Comparison of ENCODE assay signal across 29 cellular contexts in genomic region chr3:148911173-148911572, GRCh38. TPM values are rescaled to one million over a fixed set of nuclear protein-coding genes. Genes with fewer than 3 reads are reported as not detected.
A peak's percentile ranks its signal among the peaks of the same experiment; 100 is the strongest.
DNase-seq lines count a peak whose midpoint lies in the region; ATAC-seq, FAIRE-seq and TF ChIP-seq lines count a peak whose summit lies in the region.
"Had no signal": no experiment of that assay in that cellular context is flagged by ENCODE, and none has a peak within 500 bp of the region (broad histone marks: within the 10 kb centered on the region; RNA-seq: fewer than 3 reads in every experiment).

No MANE protein-coding gene starts in this region.

- in situ Hi-C loops in Caki2 (cut with HindIII; ENCODE audit: low pct_unique_long_range_greater_than_20kb, low sequenced_read_pairs): no loop called here

- no peaks in the 10 kb centered on the region for H3K9me2 ChIP-seq in HCT116 (ENCODE audit: insufficient read depth)

- H3K27ac ChIP-seq in HCT116 (ENCODE audit: low read depth, low read length): no peak overlapping the region
- no peak overlapping the region for H3K27ac ChIP-seq in naive thymus-derived CD4-positive, alpha-beta T cell (ENCODE audit: low read depth, low read length)
- H3K27ac ChIP-seq: left lung, right atrium auricular region, spleen, suprapubic skin, VCaP had no signal

- H3K4me1 ChIP-seq in HCT116 (ENCODE audit: control insufficient read depth in 1 of 2, insufficient read depth in 2 of 2, low read length in 2 of 2): peaks cover 0 to 8% of the 10 kb centered on the region in 2 experiments; a peak in 2 of 4 replicates
- no peaks in the 10 kb centered on the region for H3K4me1 ChIP-seq in naive thymus-derived CD4-positive, alpha-beta T cell (ENCODE audit: control insufficient read depth in 2 of 2, insufficient read depth in 2 of 2, low read length in 2 of 2)
- H3K4me1 ChIP-seq: BE2C, left lung, right atrium auricular region, spleen, suprapubic skin had no signal

- DNase-seq in Caki2 (ENCODE audit: low read depth) (peak; percentile 19), HCT116 (ENCODE audit: low read depth, low spot score) (peak; percentile 12), WTC11 (ENCODE audit: low spot score) (no peak), dermis blood vessel endothelial cell (no peak)
- DNase-seq in stimulated activated naive CD4-positive, alpha-beta T cell treated with Interleukin-2 at 50 U/mL for 16 hours (lab: John Stamatoyannopoulos, UW): no peak
- DNase-seq in activated effector memory CD4-positive, alpha-beta T cell treated with Interleukin-2 at 50 U/mL for 16 hours: no peak
- DNase-seq in naive thymus-derived CD4-positive, alpha-beta T cell: no peak
- DNase-seq: activated CD4-positive, alpha-beta T cell treated with anti-CD3 and anti-CD28 coated beads, Interleukin-2, amount 10 ng/mL, durations not matched to agents 24 days and 14 days; activated naive CD4-positive, alpha-beta T cell treated with anti-CD3 and anti-CD28 coated beads for 36 hours; activated T-cell treated with anti-CD3 and anti-CD28 coated beads, Interleukin-2, amount 50 U/mL, for 48 hours; DMS79 treated with DMSO at 0.1 percent for 48 hours; H9; left lung; naive thymus-derived CD8-positive, alpha-beta T cell; NCI-H1694 treated with DMSO at 0.1 percent for 48 hours; NCI-H748 treated with DMSO at 0.1 percent for 48 hours; spleen; stimulated activated CD4-positive, alpha-beta T cell treated with anti-CD3 and anti-CD28 coated beads, Interleukin-2, amount 100 ng/mL, for 48 hours had no signal

- H3K27me3 ChIP-seq in HCT116 (ENCODE audit: insufficient read depth, low read length): no peaks in the 10 kb centered on the region
- H3K27me3 ChIP-seq in naive thymus-derived CD4-positive, alpha-beta T cell (ENCODE audit: control insufficient read depth in 2 of 2, insufficient read depth in 2 of 2, low read length in 2 of 2): no peaks in the 10 kb centered on the region
- H3K27me3 ChIP-seq: BE2C, left lung, right atrium auricular region, suprapubic skin had no signal

- no peak for TF ChIP-seq CTCF in HCT116 (IDR thresholded peaks at IDR 0.05 in 2 of 3, conservative IDR thresholded peaks at IDR 0.05 in 1 of 3; ENCODE audit: borderline replicate concordance in 1 of 3, insufficient read depth in 1 of 3, low read depth in 2 of 3, low read length in 2 of 3)
- no peak for TF ChIP-seq CTCF in WTC11 (IDR thresholded peaks at IDR 0.05)

- no peaks in the 10 kb centered on the region for H3K9me3 ChIP-seq in HCT116 (ENCODE audit: control insufficient read depth in 1 of 2, insufficient read depth in 1 of 2, low read depth in 1 of 2, low read length in 2 of 2)
- H3K9me3 ChIP-seq in naive thymus-derived CD4-positive, alpha-beta T cell (ENCODE audit: control insufficient read depth in 2 of 3, low read length in 3 of 3): no peaks in the 10 kb centered on the region
- H3K9me3 ChIP-seq: BE2C, left lung, right atrium auricular region, spleen, suprapubic skin had no signal

- no peaks in the 10 kb centered on the region for H3K36me3 ChIP-seq in HCT116 (ENCODE audit: control insufficient read depth in 1 of 2, insufficient read depth in 2 of 2, low read length in 2 of 2)
- no peaks in the 10 kb centered on the region for H3K36me3 ChIP-seq in naive thymus-derived CD4-positive, alpha-beta T cell (ENCODE audit: control insufficient read depth in 2 of 3, insufficient read depth in 3 of 3, low read length in 3 of 3)
- H3K36me3 ChIP-seq: BE2C, left lung, right atrium auricular region, spleen, suprapubic skin had no signal

- H3K9me3 Mint-ChIP-seq in WTC11: no peaks in the 10 kb centered on the region
- no peaks in the 10 kb centered on the region for H3K9me3 Mint-ChIP-seq in naive thymus-derived CD4-positive, alpha-beta T cell
- H3K9me3 Mint-ChIP-seq: activated CD4-positive, alpha-beta T cell treated with anti-CD3 and anti-CD28 coated beads, Interleukin-2, amount 10 ng/mL, durations not matched to agents 24 days and 14 days; activated naive CD4-positive, alpha-beta T cell treated with anti-CD3 and anti-CD28 coated beads for 36 hours; H9; mesothelial cell of epicardium; naive thymus-derived CD8-positive, alpha-beta T cell; stimulated activated effector memory CD8-positive, alpha-beta T cell treated with anti-CD3 and anti-CD28 coated beads, Interleukin-12 subunit alpha, Interleukin-12 subunit beta, amount 100 ng/mL, for 72 hours; T-helper 2 cell treated with Interferon-gamma antibody and Interleukin-4, amounts not matched to agents 5 μg/mL and 100 μg/mL, for 36 hours had no signal

- H2AFZ ChIP-seq in HCT116 (ENCODE audit: low read depth, low read length, poor library complexity, severe bottlenecking): peak overlapping the region; percentile 14

- H3K79me2 ChIP-seq in HCT116 (ENCODE audit: insufficient read depth, low read length): no peaks in the 10 kb centered on the region

- no peak for TF ChIP-seq RAD21 in HCT116 (IDR thresholded peaks at IDR 0.05; ENCODE audit: low read depth)

- CTCF ChIA-PET in HCT116 (lab: Charles Lee): no interaction called here
- CTCF ChIA-PET in WTC11 (lab: Charles Lee): no interaction called here
- CTCF ChIA-PET in naive thymus-derived CD4-positive, alpha-beta T cell (lab: Charles Lee): no interaction called here

- TF ChIP-seq POLR2A in HCT116 (IDR thresholded peaks at IDR 0.05; ENCODE audit: borderline replicate concordance, extremely low read depth, insufficient read depth, insufficient read length): no peak

- H3K27ac Mint-ChIP-seq in WTC11: no peak overlapping the region
- no peak overlapping the region for H3K27ac Mint-ChIP-seq in naive thymus-derived CD4-positive, alpha-beta T cell
- H3K27ac Mint-ChIP-seq: activated CD4-positive, alpha-beta T cell treated with anti-CD3 and anti-CD28 coated beads, Interleukin-2, amount 10 ng/mL, durations not matched to agents 24 days and 14 days; activated naive CD4-positive, alpha-beta T cell treated with anti-CD3 and anti-CD28 coated beads for 36 hours; mesothelial cell of epicardium; naive thymus-derived CD8-positive, alpha-beta T cell; stimulated activated effector memory CD8-positive, alpha-beta T cell treated with anti-CD3 and anti-CD28 coated beads, Interleukin-12 subunit alpha, Interleukin-12 subunit beta, amount 100 ng/mL, for 72 hours; T-helper 2 cell treated with Interferon-gamma antibody and Interleukin-4, amounts not matched to agents 5 μg/mL and 100 μg/mL, for 36 hours had no signal

- H3K4me1 Mint-ChIP-seq in WTC11: peaks cover 5% of the 10 kb centered on the region; the same call in 1 of the 2 replicates
- no peaks in the 10 kb centered on the region for H3K4me1 Mint-ChIP-seq in naive thymus-derived CD4-positive, alpha-beta T cell
- H3K4me1 Mint-ChIP-seq: activated CD4-positive, alpha-beta T cell treated with anti-CD3 and anti-CD28 coated beads, Interleukin-2, amount 10 ng/mL, durations not matched to agents 24 days and 14 days; mesothelial cell of epicardium; naive thymus-derived CD8-positive, alpha-beta T cell; stimulated activated effector memory CD8-positive, alpha-beta T cell treated with anti-CD3 and anti-CD28 coated beads, Interleukin-12 subunit alpha, Interleukin-12 subunit beta, amount 100 ng/mL, for 72 hours had no signal

- no peaks in the 10 kb centered on the region for H3K27me3 Mint-ChIP-seq in WTC11 (ENCODE audit: low read depth)
- peaks cover 0 to 41% (median 39%) of the 10 kb centered on the region in 5 donors for H3K27me3 Mint-ChIP-seq in naive thymus-derived CD4-positive, alpha-beta T cell

- peak; percentile 24 for FAIRE-seq in islet of Langerhans (lab: Jason Lieb, UNC)
- FAIRE-seq: endometrium, GM12892 had no signal

- H4K20me1 ChIP-seq in HCT116 (ENCODE audit: insufficient read depth): no peaks in the 10 kb centered on the region

- intact Hi-C loops in HCT116 (cut with micrococcal nuclease): no loop called here
- intact Hi-C loops in naive thymus-derived CD4-positive, alpha-beta T cell (cut with micrococcal nuclease): no loop called here

- no peak overlapping the region for H3K4me3 Mint-ChIP-seq in WTC11
- no peak overlapping the region for H3K4me3 Mint-ChIP-seq in naive thymus-derived CD4-positive, alpha-beta T cell
- H3K4me3 Mint-ChIP-seq: activated CD4-positive, alpha-beta T cell treated with anti-CD3 and anti-CD28 coated beads, Interleukin-2, amount 10 ng/mL, durations not matched to agents 24 days and 14 days; activated naive CD4-positive, alpha-beta T cell treated with anti-CD3 and anti-CD28 coated beads for 36 hours; H9; mesothelial cell of epicardium; naive thymus-derived CD8-positive, alpha-beta T cell; stimulated activated effector memory CD8-positive, alpha-beta T cell treated with anti-CD3 and anti-CD28 coated beads, Interleukin-12 subunit alpha, Interleukin-12 subunit beta, amount 100 ng/mL, for 72 hours; T-helper 2 cell treated with Interferon-gamma antibody and Interleukin-4, amounts not matched to agents 5 μg/mL and 100 μg/mL, for 36 hours had no signal

- BruUV-seq in HCT116 (replicated peaks; lab: Mats Ljungman, UMichigan): no TSS peak

- 0 out of 2 replicates have a peak, but pooled peaks have one; percentile 42 for ATAC-seq in HCT116
- ATAC-seq in WTC11: peak; percentile 53
- no peak for ATAC-seq in naive thymus-derived CD4-positive, alpha-beta T cell
- ATAC-seq: left lung; naive thymus-derived CD8-positive, alpha-beta T cell; stimulated activated effector memory CD8-positive, alpha-beta T cell treated with anti-CD3 and anti-CD28 coated beads, Interleukin-12 subunit alpha, Interleukin-12 subunit beta, amount 100 ng/mL, for 72 hours had no signal

- POLR2A ChIA-PET in HCT116 (lab: Charles Lee) (no interaction called here), WTC11 (lab: Charles Lee) (no interaction called here)
- POLR2A ChIA-PET in naive thymus-derived CD4-positive, alpha-beta T cell (lab: Charles Lee): no interaction called here

- no peak overlapping the region for H3K9ac ChIP-seq in HCT116 (ENCODE audit: low read length)

- H3K36me3 Mint-ChIP-seq in WTC11: no peaks in the 10 kb centered on the region
- no peaks in the 10 kb centered on the region for H3K36me3 Mint-ChIP-seq in naive thymus-derived CD4-positive, alpha-beta T cell
- H3K36me3 Mint-ChIP-seq: mesothelial cell of epicardium; naive thymus-derived CD8-positive, alpha-beta T cell; stimulated activated effector memory CD8-positive, alpha-beta T cell treated with anti-CD3 and anti-CD28 coated beads, Interleukin-12 subunit alpha, Interleukin-12 subunit beta, amount 100 ng/mL, for 72 hours had no signal

- no peak overlapping the region for H3K4me3 ChIP-seq in HCT116 (replicated peaks in 1 of 2; ENCODE audit: low read depth in 1 of 2, low read length in 2 of 2)
- no peak overlapping the region for H3K4me3 ChIP-seq in naive thymus-derived CD4-positive, alpha-beta T cell (ENCODE audit: low read length)
- H3K4me3 ChIP-seq: K562, left lung, right atrium auricular region, spleen, suprapubic skin had no signal

- RAD21 ChIA-PET in HCT116 (lab: Charles Lee; ENCODE audit: low non-redundant PET in 1 of 2, low total read pairs in 2 of 2, uncharacterized antibody in 2 of 2, unreplicated experiment in 2 of 2): no interaction called here

- H3K4me2 ChIP-seq in HCT116 (ENCODE audit: low read length): no peak overlapping the region

RNA-seq across cellular contexts. Expression of gene CPA3, which starts 46.1 kb away (rescaled TPM):
- total RNA-seq in Caki2 (2014; rRNA removed; shearing (Covaris generic); ENCODE audit: low replicate concordance): not detected in 2 replicates
- not detected for total RNA-seq in HCT116 (2021; ENCODE audit: unreplicated experiment)
- polyA plus RNA-seq in HCT116 (2012): not detected in 2 replicates
- total RNA-seq in WTC11 (2021): not detected in 3 replicates
- 1 to 10 TPM in 2 of 5 experiments, not detected in 3; 4.1 to 9.9 TPM for total RNA-seq in naive thymus-derived CD4-positive, alpha-beta T cell
- not detected for polyA plus RNA-seq in naive thymus-derived CD4-positive, alpha-beta T cell
- total RNA-seq in dermis blood vessel endothelial cell: 0.68 TPM in 1 of 2 replicates, not detected in the other
- total RNA-seq: activated CD4-positive, alpha-beta T cell treated with anti-CD3 and anti-CD28 coated beads, Interleukin-2, amount 10 ng/mL, durations not matched to agents 24 days and 14 days; activated naive CD4-positive, alpha-beta T cell treated with anti-CD3 and anti-CD28 coated beads for 36 hours; H9; K562; mesothelial cell of epicardium; naive thymus-derived CD8-positive, alpha-beta T cell had no signal
- polyA plus RNA-seq: K562; naive thymus-derived CD8-positive, alpha-beta T cell had no signal

Comparison
In these comparisons a context has a peak if more than half of its experiments do, and no peak if none do; other contexts are left out.
1. DNase-seq: peak in Caki2 (single experiment) and HCT116 (single experiment); none in WTC11 (single experiment), stimulated activated naive CD4-positive, alpha-beta T cell treated with Interleukin-2 at 50 U/mL for 16 hours (single experiment), activated effector memory CD4-positive, alpha-beta T cell treated with Interleukin-2 at 50 U/mL for 16 hours (single experiment), naive thymus-derived CD4-positive, alpha-beta T cell (0 of 9) and dermis blood vessel endothelial cell (single experiment).